20 cellular contexts compared by ENCODE assay signal in the genomic region with DNA sequence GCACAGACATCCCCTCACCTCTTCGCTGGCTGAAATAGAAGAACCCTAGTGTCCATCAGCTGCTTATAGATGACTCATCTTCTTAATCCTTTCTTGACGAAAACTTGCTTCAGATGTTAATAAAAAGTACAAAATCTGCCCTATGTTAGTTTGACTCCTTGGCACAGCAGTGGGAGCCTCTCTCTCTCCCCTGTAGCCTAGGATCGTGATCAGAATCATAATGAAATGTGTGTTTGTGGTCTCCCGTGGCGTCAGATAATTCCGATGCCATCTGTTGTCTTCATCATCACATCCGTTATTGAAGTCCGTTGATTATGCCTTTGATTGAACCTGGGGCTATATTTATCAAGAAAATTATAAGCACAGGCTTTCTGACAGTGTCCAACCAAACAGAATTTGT.
"Had no signal": no experiment of that assay in that cellular context is flagged by ENCODE, and none has a peak within 500 bp of the region (broad histone marks: within the 10 kb centered on the region; RNA-seq: fewer than 3 reads in every experiment).

No MANE protein-coding gene starts in this region.

- FAIRE-seq: astrocyte, bronchial epithelial cell had no signal

- H3K36me3 ChIP-seq: adrenal gland, thyroid gland, upper lobe of right lung had no signal

- DNase-seq: activated naive CD4-positive, alpha-beta T cell; activated T-cell treated with anti-CD3 and anti-CD28 coated beads, Interleukin-2, amount 50 U/mL, for 1 hour; adrenal gland; cerebellar nuclear complex; cortex of kidney; endodermal cell; heart left ventricle; islet precursor cell; left colon; right cardiac atrium; stimulated activated CD4-positive, alpha-beta T cell treated with anti-CD3 and anti-CD28 coated beads, Interleukin-4, amount 100 ng/mL, for 24 hours; stimulated activated naive CD8-positive, alpha-beta T cell treated with anti-CD3 and anti-CD28 coated beads, Interleukin-15, Interleukin-2, amounts not matched to agents 100 U/mL and 50 U/mL, for 24 hours; T1000; thyroid gland; upper lobe of right lung had no signal

- H3K4me1 ChIP-seq: adrenal gland, gastroesophageal sphincter, heart left ventricle, parathyroid adenoma, thyroid gland, upper lobe of right lung had no signal

- H3K27ac ChIP-seq: adrenal gland, gastroesophageal sphincter, heart left ventricle, parathyroid adenoma, thyroid gland, upper lobe of right lung had no signal

- H3K9ac ChIP-seq: parathyroid adenoma had no signal

- H3K27me3 ChIP-seq: adrenal gland, gastroesophageal sphincter, heart left ventricle, thyroid gland, upper lobe of right lung had no signal

- ATAC-seq: gastroesophageal sphincter; heart left ventricle; left colon; right cardiac atrium; stimulated activated naive CD8-positive, alpha-beta T cell treated with anti-CD3 and anti-CD28 coated beads, Interleukin-15, Interleukin-2, amounts not matched to agents 100 U/mL and 50 U/mL, for 24 hours; upper lobe of right lung; WTC11 had no signal

- H2AFZ ChIP-seq: parathyroid adenoma had no signal

- H3K9me3 ChIP-seq: adrenal gland, gastroesophageal sphincter, heart left ventricle, thyroid gland, upper lobe of right lung had no signal

- H3K4me3 ChIP-seq: adrenal gland, gastroesophageal sphincter, heart left ventricle, thyroid gland, upper lobe of right lung had no signal
